Comparison of ENCODE assay signal across 1 cellular context in genomic region chr4:138103597-138104461, GRCh38.
TF ChIP-seq lines count a peak whose summit lies in the region.

No MANE protein-coding gene starts in this region.

TF ChIP-seq in IMR-90, 13 proteins besides CTCF, POLR2A, EP300 and RAD21:
- no peak for TF ChIP-seq USF2 (IDR thresholded peaks at IDR 0.05; ENCODE audit: low read depth, low read length)
- no peak for TF ChIP-seq SMC3 (IDR thresholded peaks at IDR 0.05; ENCODE audit: low read depth, low read length)
- no peak for TF ChIP-seq NFE2L2 (IDR thresholded peaks at IDR 0.05; ENCODE audit: low read depth, low read length)
- TF ChIP-seq RCOR1 (IDR thresholded peaks at IDR 0.05; ENCODE audit: insufficient replicate concordance, low read length), result no peak
- no peak for TF ChIP-seq MAZ (IDR thresholded peaks at IDR 0.05; ENCODE audit: borderline replicate concordance, low read depth, low read length)
- TF ChIP-seq CEBPB (IDR thresholded peaks at IDR 0.05; ENCODE audit: low read depth, low read length), result no peak
- TF ChIP-seq CHD1 (IDR thresholded peaks at IDR 0.05; ENCODE audit: low read depth, low read length), result no peak
- TF ChIP-seq RFX5 (IDR thresholded peaks at IDR 0.05; ENCODE audit: low read depth, low read length), result no peak
- TF ChIP-seq MXI1 (IDR thresholded peaks at IDR 0.05; ENCODE audit: borderline replicate concordance, low read depth, low read length), result no peak
- no peak for TF ChIP-seq MAFK (IDR thresholded peaks at IDR 0.05; ENCODE audit: low read depth, low read length)
- no peak for TF ChIP-seq BHLHE40 (IDR thresholded peaks at IDR 0.05; ENCODE audit: low read depth, low read length)
- no peak for TF ChIP-seq ELK1 (IDR thresholded peaks at IDR 0.05; ENCODE audit: borderline replicate concordance, low read depth, low read length)
- no peak for TF ChIP-seq FOS (IDR thresholded peaks at IDR 0.05; ENCODE audit: low read depth, low read length)
